ENCODE assay signal across 18 cellular contexts in the genomic region with DNA sequence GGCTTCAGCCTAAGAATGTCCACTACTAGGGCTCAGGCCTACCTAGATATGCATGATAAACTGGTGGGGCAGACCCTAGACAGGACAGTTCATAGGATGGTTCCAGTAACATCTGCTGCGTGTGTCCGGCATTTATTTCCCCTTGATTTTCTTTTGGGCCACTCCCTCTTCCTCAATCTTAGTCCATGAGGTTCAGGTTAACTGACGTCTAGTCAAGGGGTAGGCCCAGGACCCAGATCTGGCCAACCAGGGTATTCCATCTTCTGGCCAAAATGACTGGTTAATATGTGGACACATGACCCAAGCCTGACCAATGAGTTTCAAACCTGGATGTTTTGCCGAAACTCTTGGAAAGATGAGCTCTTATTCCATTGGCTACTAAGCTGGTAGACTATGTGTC. TPM values are rescaled to one million over a fixed set of nuclear protein-coding genes. Genes with fewer than 3 reads are reported as not detected.
DNase-seq lines count a peak whose midpoint lies in the region; ATAC-seq, FAIRE-seq and TF ChIP-seq lines count a peak whose summit lies in the region.
"Had no signal": no experiment of that assay in that cellular context is flagged by ENCODE, and none has a peak within 500 bp of the region (broad histone marks: within the 10 kb centered on the region; RNA-seq: fewer than 3 reads in every experiment).

No MANE protein-coding gene starts in this region.

- H3K9me3 ChIP-seq in SJSA1 (replicated peaks) (no peaks in the 10 kb centered on the region), SJCRH30 (replicated peaks) (no peaks in the 10 kb centered on the region)
- H3K9me3 ChIP-seq: BLaER1, Caco-2 had no signal

- CTCF ChIA-PET in activated CD8-positive, alpha-beta T cell treated with anti-CD3 and anti-CD28 coated beads, Interleukin-2, amount 10 ng/mL, durations not matched to agents 7 days and 5 days (lab: Charles Lee) = interaction anchor here (1.6 kb wide), 1 partner anchor 155 kb away, joined by 4 read pairs; no protein-coding TSS in a partner anchor
- CTCF ChIA-PET in activated CD8-positive, alpha-beta T cell treated with anti-CD3 and anti-CD28 coated beads for 36 hours (lab: Charles Lee) = no interaction called here

- no peak overlapping the region for H3K4me3 Mint-ChIP-seq in activated CD8-positive, alpha-beta T cell treated with anti-CD3 and anti-CD28 coated beads, Interleukin-2, amount 10 ng/mL, durations not matched to agents 7 days and 5 days
- H3K4me3 Mint-ChIP-seq in activated CD8-positive, alpha-beta T cell treated with anti-CD3 and anti-CD28 coated beads for 36 hours = no peak overlapping the region
- H3K4me3 Mint-ChIP-seq: CD8-positive, alpha-beta memory T cell had no signal

- peak; percentile 27 for FAIRE-seq in urothelium cell line (lab: Jason Lieb, UNC)
- FAIRE-seq: GM12892, H1 had no signal

- intact Hi-C loops in activated CD8-positive, alpha-beta T cell treated with anti-CD3 and anti-CD28 coated beads for 36 hours (cut with micrococcal nuclease) = no loop called here

- H3K27me3 ChIP-seq in SJSA1 (replicated peaks) (no peaks in the 10 kb centered on the region), SJCRH30 (no peaks in the 10 kb centered on the region)

- H3K4me3 ChIP-seq in SJSA1 (no peak overlapping the region), SJCRH30 (no peak overlapping the region)
- H3K4me3 ChIP-seq: BLaER1 had no signal

- no peaks in the 10 kb centered on the region for H3K36me3 Mint-ChIP-seq in activated CD8-positive, alpha-beta T cell treated with anti-CD3 and anti-CD28 coated beads, Interleukin-2, amount 10 ng/mL, durations not matched to agents 7 days and 5 days (ENCODE audit: low read depth)
- no peaks in the 10 kb centered on the region for H3K36me3 Mint-ChIP-seq in activated CD8-positive, alpha-beta T cell treated with anti-CD3 and anti-CD28 coated beads for 36 hours (ENCODE audit: low read depth)
- H3K36me3 Mint-ChIP-seq: CD8-positive, alpha-beta memory T cell had no signal

- H3K27ac ChIP-seq in SJSA1 (peak overlapping the region; percentile 73; the same call in 1 of the 2 replicates), SJCRH30 (no peak overlapping the region)
- H3K27ac ChIP-seq: 22Rv1, BLaER1 had no signal

- TF ChIP-seq CTCF in activated CD8-positive, alpha-beta T cell treated with anti-CD3 and anti-CD28 coated beads for 36 hours (IDR thresholded peaks at IDR 0.05) = no peak

- peak; percentile 5 for DNase-seq in activated CD8-positive, alpha-beta T cell treated with anti-CD3 and anti-CD28 coated beads, Interleukin-2, amount 10 ng/mL, durations not matched to agents 7 days and 5 days
- no peak for DNase-seq in activated CD8-positive, alpha-beta T cell treated with anti-CD3 and anti-CD28 coated beads for 36 hours
- no peak for DNase-seq in SJSA1 (ENCODE audit: low read depth in 1 of 2, low spot score in 2 of 2)
- DNase-seq in ecto neural progenitor cell (ENCODE audit: low spot score) = peak; percentile 12
- DNase-seq in urothelium cell line (ENCODE audit: low spot score) = no peak
- DNase-seq in SJCRH30 = no peak
- DNase-seq in NCI-H748 treated with DMSO at 0.1 percent for 48 hours (lab: John Stamatoyannopoulos, UW) = no peak
- no peak for DNase-seq in A172 (ENCODE audit: low spot score)
- DNase-seq: AML-193; CD8-positive, alpha-beta memory T cell; DND-41; GDM1 had no signal

- no peak overlapping the region for H3K27ac Mint-ChIP-seq in activated CD8-positive, alpha-beta T cell treated with anti-CD3 and anti-CD28 coated beads, Interleukin-2, amount 10 ng/mL, durations not matched to agents 7 days and 5 days
- H3K27ac Mint-ChIP-seq in activated CD8-positive, alpha-beta T cell treated with anti-CD3 and anti-CD28 coated beads for 36 hours = no peak overlapping the region

- H3K36me3 ChIP-seq in SJSA1 (no peaks in the 10 kb centered on the region), SJCRH30 (no peaks in the 10 kb centered on the region)
- H3K36me3 ChIP-seq: BLaER1 had no signal

- H3K27me3 Mint-ChIP-seq in activated CD8-positive, alpha-beta T cell treated with anti-CD3 and anti-CD28 coated beads, Interleukin-2, amount 10 ng/mL, durations not matched to agents 7 days and 5 days (ENCODE audit: low read depth) = peaks cover 14% of the 10 kb centered on the region
- H3K27me3 Mint-ChIP-seq in activated CD8-positive, alpha-beta T cell treated with anti-CD3 and anti-CD28 coated beads for 36 hours = peaks cover 6% of the 10 kb centered on the region

- POLR2A ChIA-PET in activated CD8-positive, alpha-beta T cell treated with anti-CD3 and anti-CD28 coated beads, Interleukin-2, amount 10 ng/mL, durations not matched to agents 7 days and 5 days (lab: Charles Lee) = no interaction called here
- POLR2A ChIA-PET in activated CD8-positive, alpha-beta T cell treated with anti-CD3 and anti-CD28 coated beads for 36 hours (lab: Charles Lee) = interaction anchor here (0.6 kb wide), 1 partner anchor 716 kb away, joined by 4 read pairs; no protein-coding TSS in a partner anchor

- peaks cover 5% of the 10 kb centered on the region for H3K4me1 Mint-ChIP-seq in activated CD8-positive, alpha-beta T cell treated with anti-CD3 and anti-CD28 coated beads, Interleukin-2, amount 10 ng/mL, durations not matched to agents 7 days and 5 days (ENCODE audit: low read depth)
- peaks cover 5% of the 10 kb centered on the region for H3K4me1 Mint-ChIP-seq in activated CD8-positive, alpha-beta T cell treated with anti-CD3 and anti-CD28 coated beads for 36 hours (ENCODE audit: low read depth)

- no peak for ATAC-seq in activated CD8-positive, alpha-beta T cell treated with anti-CD3 and anti-CD28 coated beads, Interleukin-2, amount 10 ng/mL, durations not matched to agents 7 days and 5 days
- no peak for ATAC-seq in activated CD8-positive, alpha-beta T cell treated with anti-CD3 and anti-CD28 coated beads for 36 hours
- ATAC-seq: HCT116 had no signal

- H3K4me1 ChIP-seq in SJSA1 (replicated peaks) = peaks cover 33% of the 10 kb centered on the region
- peaks cover 24% of the 10 kb centered on the region for H3K4me1 ChIP-seq in SJCRH30
- H3K4me1 ChIP-seq: Caco-2 had no signal

- H3K9me3 Mint-ChIP-seq in activated CD8-positive, alpha-beta T cell treated with anti-CD3 and anti-CD28 coated beads, Interleukin-2, amount 10 ng/mL, durations not matched to agents 7 days and 5 days (ENCODE audit: insufficient read depth) = no peaks in the 10 kb centered on the region
- H3K9me3 Mint-ChIP-seq in activated CD8-positive, alpha-beta T cell treated with anti-CD3 and anti-CD28 coated beads for 36 hours = no peaks in the 10 kb centered on the region
- H3K9me3 Mint-ChIP-seq: CD8-positive, alpha-beta memory T cell had no signal

RNA-seq across cellular contexts. Expression of gene TMEM247, which starts 15.2 kb away (rescaled TPM):
- total RNA-seq in activated CD8-positive, alpha-beta T cell treated with anti-CD3 and anti-CD28 coated beads, Interleukin-2, amount 10 ng/mL, durations not matched to agents 7 days and 5 days = not detected
- not detected for total RNA-seq in activated CD8-positive, alpha-beta T cell treated with anti-CD3 and anti-CD28 coated beads for 36 hours
- total RNA-seq in SJSA1 (2014; rRNA removed; shearing (Covaris generic)) = not detected in 2 replicates
- not detected in 2 replicates for total RNA-seq in SJCRH30 (2014; rRNA removed; shearing (Covaris generic))
- total RNA-seq in A172 (2014; rRNA removed; shearing (Covaris generic)) = not detected in 2 replicates
- total RNA-seq: Caco-2; CD8-positive, alpha-beta memory T cell; H1 had no signal

RNA-seq across cellular contexts. Expression of gene RHOQ, which starts 47.7 kb away (rescaled TPM):
- total RNA-seq in activated CD8-positive, alpha-beta T cell treated with anti-CD3 and anti-CD28 coated beads, Interleukin-2, amount 10 ng/mL, durations not matched to agents 7 days and 5 days = 10 to 100 TPM; 12.5 to 13.4 TPM
- 10 to 100 TPM; 14.0 to 15.0 TPM for total RNA-seq in activated CD8-positive, alpha-beta T cell treated with anti-CD3 and anti-CD28 coated beads for 36 hours
- total RNA-seq in SJSA1 (2014; rRNA removed; shearing (Covaris generic)) = 31.3 and 40.0 TPM in 2 replicates
- 113 and 130 TPM in 2 replicates for total RNA-seq in SJCRH30 (2014; rRNA removed; shearing (Covaris generic))
- total RNA-seq in A172 (2014; rRNA removed; shearing (Covaris generic)) = 64.7 and 70.9 TPM in 2 replicates

RNA-seq across cellular contexts. Expression of gene ATP6V1E2, which starts 47.8 kb away (rescaled TPM):
- 1 to 10 TPM; 4.8 to 6.3 TPM for total RNA-seq in activated CD8-positive, alpha-beta T cell treated with anti-CD3 and anti-CD28 coated beads, Interleukin-2, amount 10 ng/mL, durations not matched to agents 7 days and 5 days
- 1 to 10 TPM; 6.3 to 6.8 TPM for total RNA-seq in activated CD8-positive, alpha-beta T cell treated with anti-CD3 and anti-CD28 coated beads for 36 hours
- 3.6 and 6.4 TPM in 2 replicates for total RNA-seq in SJSA1 (2014; rRNA removed; shearing (Covaris generic))
- 10.2 and 11.2 TPM in 2 replicates for total RNA-seq in SJCRH30 (2014; rRNA removed; shearing (Covaris generic))
- 12.6 and 13.8 TPM in 2 replicates for total RNA-seq in A172 (2014; rRNA removed; shearing (Covaris generic))

Comparison
In these comparisons a context has a peak if more than half of its experiments do, and no peak if none do; other contexts are left out.
1. DNase-seq: peak in activated CD8-positive, alpha-beta T cell treated with anti-CD3 and anti-CD28 coated beads, Interleukin-2, amount 10 ng/mL, durations not matched to agents 7 days and 5 days (single experiment) and ecto neural progenitor cell (single experiment); none in activated CD8-positive, alpha-beta T cell treated with anti-CD3 and anti-CD28 coated beads for 36 hours (single experiment), SJSA1 (0 of 2), urothelium cell line (single experiment), SJCRH30 (0 of 2), NCI-H748 treated with DMSO at 0.1 percent for 48 hours (single experiment) and A172 (single experiment).